12 cellular contexts compared by ENCODE assay signal in the genomic region with DNA sequence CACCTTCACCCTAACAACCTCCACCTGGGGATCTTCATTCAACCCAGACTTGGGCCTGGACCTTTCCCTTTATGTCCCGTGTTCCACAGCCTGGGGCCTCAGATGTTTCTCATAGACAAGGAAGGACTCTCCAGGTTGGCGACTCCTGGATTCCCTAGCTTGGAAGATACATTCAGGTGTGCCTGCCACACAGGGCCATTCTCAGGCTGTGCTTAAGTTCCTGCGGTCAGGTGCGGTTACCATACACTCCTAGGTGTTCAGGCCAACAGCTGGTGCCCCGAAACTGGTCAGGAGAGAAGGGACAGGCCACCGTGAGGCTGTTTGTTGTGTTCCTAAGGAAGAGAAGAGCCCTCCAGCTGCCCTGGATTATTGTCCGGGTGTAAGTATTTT. TPM values are rescaled to one million over a fixed set of nuclear protein-coding genes. Genes with fewer than 3 reads are reported as not detected.
A peak's percentile ranks its signal among the peaks of the same experiment; 100 is the strongest.
DNase-seq lines count a peak whose midpoint lies in the region; ATAC-seq, FAIRE-seq and TF ChIP-seq lines count a peak whose summit lies in the region.
"Had no signal": no experiment of that assay in that cellular context is flagged by ENCODE, and none has a peak within 500 bp of the region (broad histone marks: within the 10 kb centered on the region; RNA-seq: fewer than 3 reads in every experiment).

No MANE protein-coding gene starts in this region.

- TF ChIP-seq EP300 in K562 (IDR thresholded peaks at IDR 0.05; ENCODE audit: low read length) = no peak
- no peak for TF ChIP-seq EP300 in ovary (IDR thresholded peaks at IDR 0.05)

- intact Hi-C loops in K562 (cut with micrococcal nuclease) (loop anchor here (5.0 kb wide), 1 partner anchor 241 kb away; no protein-coding TSS in a partner anchor), ovary (cut with DNase I) (loop anchor here (2.0 to 10.0 kb wide), 8 partner anchors 36 to 101 kb away; a partner anchor contains a TSS), Caco-2 (cut with micrococcal nuclease; ENCODE audit: unreplicated experiment) (no loop called here)

- H2AFZ ChIP-seq in KMS-11 (ENCODE audit: low read depth) (peak overlapping the region; percentile 57), K562 (ENCODE audit: low read depth, low read length) (peak overlapping the region; percentile 87)

- H3K27ac Mint-ChIP-seq in Caco-2 (ENCODE audit: unreplicated experiment) = no peak overlapping the region
- H3K27ac Mint-ChIP-seq: activated CD8-positive, alpha-beta T cell treated with anti-CD3 and anti-CD28 coated beads for 36 hours; activated T-cell treated with anti-CD3 and anti-CD28 coated beads, Interleukin-2, amount 50 U/mL, for 24 hours; stimulated activated naive CD8-positive, alpha-beta T cell treated with anti-CD3 and anti-CD28 coated beads, Interleukin-15, Interleukin-2, amounts not matched to agents 100 ng/mL and 50 ng/mL, for 24 hours had no signal

- no peaks in the 10 kb centered on the region for H3K27me3 ChIP-seq in KMS-11 (ENCODE audit: insufficient read depth, low read depth)
- H3K27me3 ChIP-seq in K562 (ENCODE audit: control insufficient read depth in 2 of 2, insufficient read depth in 2 of 2, low read length in 2 of 2) = no peaks in the 10 kb centered on the region
- no peaks in the 10 kb centered on the region for H3K27me3 ChIP-seq in ovary
- H3K27me3 ChIP-seq in Caco-2 (replicated peaks; ENCODE audit: control insufficient read depth, insufficient read depth, low read length) = no peaks in the 10 kb centered on the region
- H3K27me3 ChIP-seq: upper lobe of left lung had no signal

- peak overlapping the region; percentile 22; the same call in 1 of the 2 replicates for H3K4me3 ChIP-seq in GM12864 (ENCODE audit: low read depth, low read length)
- no peak overlapping the region for H3K4me3 ChIP-seq in KMS-11 (IDR thresholded peaks at IDR 0.05; ENCODE audit: insufficient read depth, low read depth, low read length)
- no peak overlapping the region for H3K4me3 ChIP-seq in K562
- no peak overlapping the region for H3K4me3 ChIP-seq in ovary
- H3K4me3 ChIP-seq in Caco-2 (ENCODE audit: low read depth, low read length) = no peak overlapping the region
- H3K4me3 ChIP-seq: upper lobe of left lung had no signal

- TF ChIP-seq POLR2A in K562 (conservative IDR thresholded peaks at IDR 0.05) (no peak), ovary (IDR thresholded peaks at IDR 0.05) (no peak)

- H3K36me3 Mint-ChIP-seq in Caco-2 (ENCODE audit: insufficient read depth, unreplicated experiment) = no peaks in the 10 kb centered on the region
- H3K36me3 Mint-ChIP-seq: natural killer cell had no signal

- no peaks in the 10 kb centered on the region for H3K9me1 ChIP-seq in K562 (ENCODE audit: control insufficient read depth, insufficient read depth, low read length)

- BruUV-seq in K562 (replicated peaks; lab: Mats Ljungman, UMichigan) (no TSS peak), Caco-2 (replicated peaks; lab: Mats Ljungman, UMichigan) (no TSS peak)

- in situ Hi-C loops in K562 (cut with MboI) = loop anchor here (5.0 kb wide), 1 partner anchor 101 kb away; a partner anchor contains a TSS

- no peaks in the 10 kb centered on the region for H3K9me3 ChIP-seq in K562 (replicated peaks; ENCODE audit: control insufficient read depth, insufficient read depth, low read depth, low read length)
- no peaks in the 10 kb centered on the region for H3K9me3 ChIP-seq in ovary
- no peaks in the 10 kb centered on the region for H3K9me3 ChIP-seq in Caco-2
- H3K9me3 ChIP-seq: upper lobe of left lung had no signal

- no peak for TF ChIP-seq RAD21 in K562 (CRISPR knock-in tag; conservative IDR thresholded peaks at IDR 0.05 in 1 of 2, IDR thresholded peaks at IDR 0.05 in 1 of 2)

- POLR2A ChIA-PET in K562 (lab: Yijun Ruan, JAX) (interaction anchor here (1.1 kb wide), 1 partner anchor 107 kb away, joined by 4 read pairs; no protein-coding TSS in a partner anchor), Caco-2 (lab: Charles Lee) (interaction anchor here (1.0 kb wide), 2 partner anchors 72 to 99 kb away, joined by 3 read pairs; a partner anchor contains a TSS)

- H3K27me3 Mint-ChIP-seq in Caco-2 (ENCODE audit: insufficient read depth, unreplicated experiment) = no peaks in the 10 kb centered on the region

- H3K4me1 ChIP-seq in KMS-11 (ENCODE audit: low read depth, poor library complexity, severe bottlenecking) = peaks cover 11% of the 10 kb centered on the region
- H3K4me1 ChIP-seq in K562 (replicated peaks in 1 of 2; ENCODE audit: control insufficient read depth in 2 of 2, insufficient read depth in 2 of 2, low read length in 2 of 2) = peaks cover 28 to 37% of the 10 kb centered on the region in 2 experiments; a peak in 4 of 5 replicates
- H3K4me1 ChIP-seq in ovary (ENCODE audit: insufficient read depth) = peaks cover 28% of the 10 kb centered on the region
- H3K4me1 ChIP-seq in Caco-2 = peaks cover 35% of the 10 kb centered on the region

- H3K9ac ChIP-seq in KMS-11 = no peak overlapping the region
- H3K9ac ChIP-seq in K562 (ENCODE audit: insufficient read depth in 1 of 2, low read depth in 2 of 2, low read length in 2 of 2) = peak overlapping the region in 1 of 2 experiments; percentile 27; a peak in 1 of 4 replicates

- H4K20me1 ChIP-seq in KMS-11 (ENCODE audit: insufficient read depth) = no peaks in the 10 kb centered on the region
- H4K20me1 ChIP-seq in K562 (replicated peaks; ENCODE audit: control insufficient read depth, insufficient read depth, low read length) = no peaks in the 10 kb centered on the region

- no peaks in the 10 kb centered on the region for H3K9me3 Mint-ChIP-seq in Caco-2 (ENCODE audit: unreplicated experiment)
- H3K9me3 Mint-ChIP-seq: activated CD8-positive, alpha-beta T cell treated with anti-CD3 and anti-CD28 coated beads for 36 hours; activated T-cell treated with anti-CD3 and anti-CD28 coated beads, Interleukin-2, amount 50 U/mL, for 24 hours; natural killer cell; stimulated activated naive CD8-positive, alpha-beta T cell treated with anti-CD3 and anti-CD28 coated beads, Interleukin-15, Interleukin-2, amounts not matched to agents 100 ng/mL and 50 ng/mL, for 24 hours had no signal

- H3K4me3 Mint-ChIP-seq in Caco-2 (ENCODE audit: unreplicated experiment) = no peak overlapping the region
- H3K4me3 Mint-ChIP-seq: activated CD8-positive, alpha-beta T cell treated with anti-CD3 and anti-CD28 coated beads for 36 hours; activated T-cell treated with anti-CD3 and anti-CD28 coated beads, Interleukin-2, amount 50 U/mL, for 24 hours; natural killer cell; stimulated activated naive CD8-positive, alpha-beta T cell treated with anti-CD3 and anti-CD28 coated beads, Interleukin-15, Interleukin-2, amounts not matched to agents 100 ng/mL and 50 ng/mL, for 24 hours had no signal

- ATAC-seq in K562 = no peak

- H3K36me3 ChIP-seq in KMS-11 (ENCODE audit: insufficient read depth) (no peaks in the 10 kb centered on the region), K562 (ENCODE audit: control insufficient read depth, insufficient read depth, low read length) (no peaks in the 10 kb centered on the region), ovary (no peaks in the 10 kb centered on the region), Caco-2 (ENCODE audit: control insufficient read depth, insufficient read depth, low read length) (no peaks in the 10 kb centered on the region)
- H3K36me3 ChIP-seq: upper lobe of left lung had no signal

- peaks cover 19% of the 10 kb centered on the region for H3K4me1 Mint-ChIP-seq in Caco-2 (ENCODE audit: low read depth, unreplicated experiment)

- H3K4me2 ChIP-seq in KMS-11 (peak overlapping the region; percentile 52; the same call in 1 of the 2 replicates), K562 (ENCODE audit: insufficient read depth, low read length) (0 out of 2 replicates have a peak overlapping the region, but pooled peaks have one; percentile 46)

- no peak for FAIRE-seq in K562 (lab: Jason Lieb, UNC)

- TF ChIP-seq CTCF in GM12864 (IDR thresholded peaks at IDR 0.05; ENCODE audit: low read depth, low read length, missing control alignments) = no peak
- no peak for TF ChIP-seq CTCF in KMS-11 (conservative IDR thresholded peaks at IDR 0.05; ENCODE audit: low read depth, low read length)
- no peak for TF ChIP-seq CTCF in K562 (IDR thresholded peaks at IDR 0.05 in 2 of 3, conservative IDR thresholded peaks at IDR 0.05 in 1 of 3; ENCODE audit: insufficient read depth in 2 of 3, low read depth in 1 of 3, low read length in 3 of 3)
- no peak for TF ChIP-seq CTCF in ovary (IDR thresholded peaks at IDR 0.05)
- no peak for TF ChIP-seq CTCF in Caco-2 (IDR thresholded peaks at IDR 0.05; ENCODE audit: insufficient read depth in 1 of 2, low read depth in 1 of 2, low read length in 1 of 2, severe bottlenecking in 1 of 2, unreplicated experiment in 1 of 2)

- CTCF ChIA-PET in K562 (lab: Yijun Ruan, JAX; ENCODE audit: low intra/inter-chr PET ratio) (interaction anchor here (1.2 to 4.0 kb wide), 2 partner anchors 101 to 240 kb away, joined by 5 to 80 read pairs; a partner anchor contains a TSS), Caco-2 (lab: Charles Lee) (interaction anchor here (0.6 to 1.7 kb wide), 7 partner anchors 24 to 133 kb away, joined by 3 to 11 read pairs (median 3); a partner anchor contains a TSS)

- H3K79me2 ChIP-seq in KMS-11 (ENCODE audit: insufficient read depth, low read depth) (no peaks in the 10 kb centered on the region), K562 (ENCODE audit: control insufficient read depth, insufficient read depth, low read length) (no peaks in the 10 kb centered on the region)

- DNase-seq in GM12864 (ENCODE audit: low read depth) (no peak), K562 (ENCODE audit: extremely low read depth in 1 of 4, low spot score in 3 of 4) (no peak), ovary (peak; percentile 40 to 55 (median 47)), COLO668 (lab: John Stamatoyannopoulos, UW; ENCODE audit: unreplicated experiment) (no peak), Caco-2 (no peak), NCI-H1105 (lab: John Stamatoyannopoulos, UW) (no peak)

- 45% methylated on average over 4 of the region's 7 CpGs for WGBS in K562 (ENCODE audit: insufficient coverage, low coverage, missing lambda C conversion rate)
- WGBS in ovary, 3 donors = 72 to 79% (median 74%) methylated on average over 7 of the region's 7 CpGs

- H3K27ac ChIP-seq in KMS-11 (no peak overlapping the region), K562 (ENCODE audit: extremely low read depth, low read depth, low read length) (no peak overlapping the region), ovary (peak overlapping the region; percentile 24 to 77)
- H3K27ac ChIP-seq: upper lobe of left lung had no signal

RNA-seq across cellular contexts. Expression of a gene that starts 15.6 kb away (rescaled TPM):
- total RNA-seq in K562 (2011; cell fraction: chromatin; rRNA removed; ENCODE audit: low replicate concordance) = 0.28 and 2.2 TPM in 2 replicates
- 0.53 and 1.0 TPM in 2 replicates for total RNA-seq in K562 (2011; cell fraction: nucleolus; rRNA removed)
- 0.53 and 0.59 TPM in 2 replicates for total RNA-seq in K562 (2011; cell fraction: nucleoplasm; rRNA removed)
- not detected in 2 replicates for total RNA-seq in K562 (2014; rRNA removed)
- total RNA-seq in K562 (2014; rRNA removed; fragmentation: Illumina TruSeq; extraction: Trizol) = not detected in 2 replicates
- 0.04 TPM in 1 of 2 replicates, not detected in the other for total RNA-seq in K562 (2015; rRNA removed; fragmentation: Illumina TruSeq; extraction: Trizol)
- total RNA-seq in K562 (2021) = 0.04 and 0.31 TPM in 2 replicates
- polyA plus RNA-seq in K562 (2011; rRNA removed) = 0.26 and 0.76 TPM in 2 replicates
- polyA plus RNA-seq in K562 (2011; cell fraction: cytosol; rRNA removed) = 0.39 and 0.62 TPM in 2 replicates
- polyA plus RNA-seq in K562 (2011; cell fraction: nucleus; rRNA removed) = 3.3 and 5.9 TPM in 2 replicates
- 0.08 and 0.17 TPM in 2 replicates for polyA plus RNA-seq in K562 (2012)
- 0.04 TPM in 1 of 2 replicates, not detected in the other for polyA plus RNA-seq in K562 (2014; fragmentation: Illumina TruSeq; extraction: Trizol)
- not detected for polyA plus RNA-seq in K562 (2014; fragmentation: Nextera tagmentation; extraction: Ambion mirVana)
- polyA plus RNA-seq in K562 (2014; rRNA removed) = 0.05 and 0.11 TPM in 2 replicates
- polyA minus RNA-seq in K562 (2011; rRNA and poly(A)+ RNA removed) = not detected in 2 replicates
- polyA minus RNA-seq in K562 (2011; cell fraction: cytosol; rRNA and poly(A)+ RNA removed) = not detected in 2 replicates
- 1.1 and 2.2 TPM in 2 replicates for polyA minus RNA-seq in K562 (2011; cell fraction: nucleus; rRNA and poly(A)+ RNA removed)
- total RNA-seq in ovary = 100 to 1,000 TPM in 4 of 7 donors, 10 to 100 TPM in 3; 29.6 to 232 (median 106) TPM
- polyA plus RNA-seq in ovary = 10 to 100 TPM in 1 of 2 donors, 1 to 10 TPM in 1; 5.3 to 83.6 TPM
- total RNA-seq in Caco-2 (2022) = 6.1 and 6.2 TPM in 2 replicates
- total RNA-seq: activated CD8-positive, alpha-beta T cell treated with anti-CD3 and anti-CD28 coated beads for 36 hours had no signal

RNA-seq across cellular contexts. Expression of a gene that starts 45.4 kb away (rescaled TPM):
- 27.6 and 95.1 TPM in 2 replicates for total RNA-seq in K562 (2011; cell fraction: chromatin; rRNA removed; ENCODE audit: low replicate concordance)
- total RNA-seq in K562 (2011; cell fraction: nucleolus; rRNA removed) = 56.0 and 75.7 TPM in 2 replicates
- 40.2 and 44.7 TPM in 2 replicates for total RNA-seq in K562 (2011; cell fraction: nucleoplasm; rRNA removed)
- total RNA-seq in K562 (2014; rRNA removed) (8.5 and 10.3 TPM in 2 replicates), K562 (2014; rRNA removed; fragmentation: Illumina TruSeq; extraction: Trizol) (3.3 TPM in 2 replicates), K562 (2015; rRNA removed; fragmentation: Illumina TruSeq; extraction: Trizol) (5.6 and 6.5 TPM in 2 replicates), K562 (2021) (20.6 and 21.7 TPM in 2 replicates), ovary (10 to 100 TPM; 30.3 to 73.7 (median 43.8) TPM), Caco-2 (2022) (21.7 and 24.3 TPM in 2 replicates)
- polyA plus RNA-seq in K562 (2011; rRNA removed) (4.7 and 14.4 TPM in 2 replicates), K562 (2014; fragmentation: Illumina TruSeq; extraction: Trizol) (7.3 and 10.6 TPM in 2 replicates), K562 (2014; fragmentation: Nextera tagmentation; extraction: Ambion mirVana) (under 1 TPM; 0.52 to 0.89 TPM), K562 (2014; rRNA removed) (9.0 and 12.6 TPM in 2 replicates), ovary (10 to 100 TPM in 1 of 2 donors, 1 to 10 TPM in 1; 9.2 to 46.2 TPM)
- 5.6 and 6.8 TPM in 2 replicates for polyA plus RNA-seq in K562 (2011; cell fraction: cytosol; rRNA removed)
- 89.3 and 106 TPM in 2 replicates for polyA plus RNA-seq in K562 (2011; cell fraction: nucleus; rRNA removed)
- polyA plus RNA-seq in K562 (2012) = 14.2 TPM in 2 replicates
- polyA minus RNA-seq in K562 (2011; rRNA and poly(A)+ RNA removed) = 5.2 and 5.4 TPM in 2 replicates
- polyA minus RNA-seq in K562 (2011; cell fraction: cytosol; rRNA and poly(A)+ RNA removed) = 9.6 and 10.6 TPM in 2 replicates
- 27.2 and 31.0 TPM in 2 replicates for polyA minus RNA-seq in K562 (2011; cell fraction: nucleus; rRNA and poly(A)+ RNA removed)

Comparison
In these comparisons a context has a peak if more than half of its experiments do, and no peak if none do; other contexts are left out.
1. DNase-seq: peak in ovary (5 of 5); none in GM12864 (single experiment), K562 (0 of 4), COLO668 (single experiment), Caco-2 (0 of 2) and NCI-H1105 (single experiment).
2. H3K27ac ChIP-seq: peak in ovary (2 of 2); none in KMS-11 (single experiment) and K562 (single experiment).